1 cellular context compared by ENCODE assay signal in the genomic region with DNA sequence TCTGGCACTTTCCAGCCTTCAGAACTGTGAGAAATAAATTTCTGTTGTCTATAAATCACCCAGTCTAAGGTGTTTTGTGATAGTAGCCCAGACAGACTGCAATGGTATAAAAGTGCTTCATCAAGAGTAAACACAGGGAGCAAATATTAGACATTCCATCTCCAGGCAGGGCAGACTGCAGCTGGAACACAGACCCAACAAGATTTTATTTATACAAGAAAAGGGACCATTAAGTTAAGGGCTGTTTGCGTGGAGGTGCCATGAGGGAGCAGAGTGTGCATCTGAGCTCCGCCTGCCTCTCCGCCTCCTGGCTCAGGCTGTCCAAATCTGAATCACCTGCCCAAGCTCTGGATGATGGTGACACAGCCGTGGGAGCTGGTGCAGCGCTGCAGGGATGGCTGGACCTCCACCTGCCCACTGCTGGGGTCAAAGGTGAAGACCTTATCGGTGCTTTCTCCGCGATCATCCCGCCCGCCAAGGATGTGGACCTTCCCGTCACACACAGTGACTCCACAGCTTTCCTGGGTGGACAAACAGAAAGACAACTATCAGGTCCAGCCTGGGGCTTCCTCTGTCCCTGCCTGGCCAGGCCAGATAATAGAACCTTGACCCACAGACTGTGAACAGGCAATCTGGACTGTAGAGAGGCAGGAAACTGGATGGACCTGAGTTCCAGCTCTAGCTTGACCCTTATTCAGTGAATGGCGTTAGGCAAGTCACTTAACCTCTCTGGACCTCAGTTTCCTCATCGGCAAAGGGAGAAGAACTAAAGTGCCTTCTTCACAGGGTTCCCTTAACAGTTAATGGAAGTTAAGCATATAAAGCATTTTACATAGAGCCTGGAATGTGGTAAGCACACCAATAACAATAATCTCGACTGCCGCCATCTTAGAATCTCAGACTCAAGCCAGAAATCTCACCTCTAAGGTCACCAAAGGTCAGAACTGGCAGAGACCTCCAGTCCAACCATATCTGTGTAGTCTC.
TF ChIP-seq lines count a peak whose summit lies in the region.

No MANE protein-coding gene starts in this region.

TF ChIP-seq in HepG2, 621 proteins besides CTCF, POLR2A, EP300 and RAD21 (continued from another document and continues in another):
- TF ChIP-seq, protein P1, sequence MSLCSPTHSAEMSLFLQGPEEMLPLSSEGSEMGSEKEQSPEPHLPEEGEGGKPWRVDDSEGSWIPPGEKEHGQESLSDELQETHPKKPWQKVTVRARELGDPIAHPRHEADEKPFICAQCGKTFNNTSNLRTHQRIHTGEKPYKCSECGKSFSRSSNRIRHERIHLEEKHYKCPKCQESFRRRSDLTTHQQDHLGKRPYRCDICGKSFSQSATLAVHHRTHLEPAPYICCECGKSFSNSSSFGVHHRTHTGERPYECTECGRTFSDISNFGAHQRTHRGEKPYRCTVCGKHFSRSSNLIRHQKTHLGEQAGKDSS (CRISPR knock-in tag; IDR thresholded peaks at IDR 0.05; ENCODE audit: borderline replicate concordance, low read depth) = no peak; the same call in 1 of the 2 replicates
- TF ChIP-seq, protein P2, sequence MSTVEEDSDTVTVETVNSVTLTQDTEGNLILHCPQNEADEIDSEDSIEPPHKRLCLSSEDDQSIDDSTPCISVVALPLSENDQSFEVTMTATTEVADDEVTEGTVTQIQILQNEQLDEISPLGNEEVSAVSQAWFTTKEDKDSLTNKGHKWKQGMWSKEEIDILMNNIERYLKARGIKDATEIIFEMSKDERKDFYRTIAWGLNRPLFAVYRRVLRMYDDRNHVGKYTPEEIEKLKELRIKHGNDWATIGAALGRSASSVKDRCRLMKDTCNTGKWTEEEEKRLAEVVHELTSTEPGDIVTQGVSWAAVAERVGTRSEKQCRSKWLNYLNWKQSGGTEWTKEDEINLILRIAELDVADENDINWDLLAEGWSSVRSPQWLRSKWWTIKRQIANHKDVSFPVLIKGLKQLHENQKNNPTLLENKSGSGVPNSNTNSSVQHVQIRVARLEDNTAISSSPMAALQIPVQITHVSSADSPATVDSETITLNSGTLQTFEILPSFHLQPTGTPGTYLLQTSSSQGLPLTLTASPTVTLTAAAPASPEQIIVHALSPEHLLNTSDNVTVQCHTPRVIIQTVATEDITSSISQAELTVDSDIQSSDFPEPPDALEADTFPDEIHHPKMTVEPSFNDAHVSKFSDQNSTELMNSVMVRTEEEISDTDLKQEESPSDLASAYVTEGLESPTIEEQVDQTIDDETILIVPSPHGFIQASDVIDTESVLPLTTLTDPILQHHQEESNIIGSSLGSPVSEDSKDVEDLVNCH (CRISPR knock-in tag; IDR thresholded peaks at IDR 0.05) = no peak
- TF ChIP-seq, protein P3, sequence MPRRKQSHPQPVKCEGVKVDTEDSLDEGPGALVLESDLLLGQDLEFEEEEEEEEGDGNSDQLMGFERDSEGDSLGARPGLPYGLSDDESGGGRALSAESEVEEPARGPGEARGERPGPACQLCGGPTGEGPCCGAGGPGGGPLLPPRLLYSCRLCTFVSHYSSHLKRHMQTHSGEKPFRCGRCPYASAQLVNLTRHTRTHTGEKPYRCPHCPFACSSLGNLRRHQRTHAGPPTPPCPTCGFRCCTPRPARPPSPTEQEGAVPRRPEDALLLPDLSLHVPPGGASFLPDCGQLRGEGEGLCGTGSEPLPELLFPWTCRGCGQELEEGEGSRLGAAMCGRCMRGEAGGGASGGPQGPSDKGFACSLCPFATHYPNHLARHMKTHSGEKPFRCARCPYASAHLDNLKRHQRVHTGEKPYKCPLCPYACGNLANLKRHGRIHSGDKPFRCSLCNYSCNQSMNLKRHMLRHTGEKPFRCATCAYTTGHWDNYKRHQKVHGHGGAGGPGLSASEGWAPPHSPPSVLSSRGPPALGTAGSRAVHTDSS (CRISPR knock-in tag; conservative IDR thresholded peaks at IDR 0.05) = no peak
- TF ChIP-seq CHD4 (IDR thresholded peaks at IDR 0.05; ENCODE audit: borderline replicate concordance, low read length) = no peak
- TF ChIP-seq U2AF2 (IDR thresholded peaks at IDR 0.05; ENCODE audit: low read depth, low read length) = no peak
- TF ChIP-seq, protein P4, sequence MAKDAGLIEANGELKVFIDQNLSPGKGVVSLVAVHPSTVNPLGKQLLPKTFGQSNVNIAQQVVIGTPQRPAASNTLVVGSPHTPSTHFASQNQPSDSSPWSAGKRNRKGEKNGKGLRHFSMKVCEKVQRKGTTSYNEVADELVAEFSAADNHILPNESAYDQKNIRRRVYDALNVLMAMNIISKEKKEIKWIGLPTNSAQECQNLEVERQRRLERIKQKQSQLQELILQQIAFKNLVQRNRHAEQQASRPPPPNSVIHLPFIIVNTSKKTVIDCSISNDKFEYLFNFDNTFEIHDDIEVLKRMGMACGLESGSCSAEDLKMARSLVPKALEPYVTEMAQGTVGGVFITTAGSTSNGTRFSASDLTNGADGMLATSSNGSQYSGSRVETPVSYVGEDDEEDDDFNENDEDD (CRISPR knock-in tag; IDR thresholded peaks at IDR 0.05; ENCODE audit: borderline replicate concordance) = no peak
- no peak for TF ChIP-seq SNAI1 (CRISPR knock-in tag; IDR thresholded peaks at IDR 0.05; ENCODE audit: borderline replicate concordance)
- TF ChIP-seq, protein P5, sequence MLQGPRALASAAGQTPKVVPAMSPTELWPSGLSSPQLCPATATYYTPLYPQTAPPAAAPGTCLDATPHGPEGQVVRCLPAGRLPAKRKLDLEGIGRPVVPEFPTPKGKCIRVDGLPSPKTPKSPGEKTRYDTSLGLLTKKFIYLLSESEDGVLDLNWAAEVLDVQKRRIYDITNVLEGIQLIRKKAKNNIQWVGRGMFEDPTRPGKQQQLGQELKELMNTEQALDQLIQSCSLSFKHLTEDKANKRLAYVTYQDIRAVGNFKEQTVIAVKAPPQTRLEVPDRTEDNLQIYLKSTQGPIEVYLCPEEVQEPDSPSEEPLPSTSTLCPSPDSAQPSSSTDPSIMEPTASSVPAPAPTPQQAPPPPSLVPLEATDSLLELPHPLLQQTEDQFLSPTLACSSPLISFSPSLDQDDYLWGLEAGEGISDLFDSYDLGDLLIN (CRISPR knock-in tag; IDR thresholded peaks at IDR 0.05; ENCODE audit: borderline replicate concordance) = no peak
- no peak for TF ChIP-seq MED8 (CRISPR knock-in tag; IDR thresholded peaks at IDR 0.05; ENCODE audit: insufficient replicate concordance)
- TF ChIP-seq, protein P6, sequence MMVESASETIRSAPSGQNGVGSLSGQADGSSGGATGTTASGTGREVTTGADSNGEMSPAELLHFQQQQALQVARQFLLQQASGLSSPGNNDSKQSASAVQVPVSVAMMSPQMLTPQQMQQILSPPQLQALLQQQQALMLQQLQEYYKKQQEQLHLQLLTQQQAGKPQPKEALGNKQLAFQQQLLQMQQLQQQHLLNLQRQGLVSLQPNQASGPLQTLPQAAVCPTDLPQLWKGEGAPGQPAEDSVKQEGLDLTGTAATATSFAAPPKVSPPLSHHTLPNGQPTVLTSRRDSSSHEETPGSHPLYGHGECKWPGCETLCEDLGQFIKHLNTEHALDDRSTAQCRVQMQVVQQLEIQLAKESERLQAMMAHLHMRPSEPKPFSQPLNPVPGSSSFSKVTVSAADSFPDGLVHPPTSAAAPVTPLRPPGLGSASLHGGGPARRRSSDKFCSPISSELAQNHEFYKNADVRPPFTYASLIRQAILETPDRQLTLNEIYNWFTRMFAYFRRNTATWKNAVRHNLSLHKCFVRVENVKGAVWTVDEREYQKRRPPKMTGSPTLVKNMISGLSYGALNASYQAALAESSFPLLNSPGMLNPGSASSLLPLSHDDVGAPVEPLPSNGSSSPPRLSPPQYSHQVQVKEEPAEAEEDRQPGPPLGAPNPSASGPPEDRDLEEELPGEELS (CRISPR knock-in tag; IDR thresholded peaks at IDR 0.05) = peak; percentile 65
- TF ChIP-seq, protein P7, sequence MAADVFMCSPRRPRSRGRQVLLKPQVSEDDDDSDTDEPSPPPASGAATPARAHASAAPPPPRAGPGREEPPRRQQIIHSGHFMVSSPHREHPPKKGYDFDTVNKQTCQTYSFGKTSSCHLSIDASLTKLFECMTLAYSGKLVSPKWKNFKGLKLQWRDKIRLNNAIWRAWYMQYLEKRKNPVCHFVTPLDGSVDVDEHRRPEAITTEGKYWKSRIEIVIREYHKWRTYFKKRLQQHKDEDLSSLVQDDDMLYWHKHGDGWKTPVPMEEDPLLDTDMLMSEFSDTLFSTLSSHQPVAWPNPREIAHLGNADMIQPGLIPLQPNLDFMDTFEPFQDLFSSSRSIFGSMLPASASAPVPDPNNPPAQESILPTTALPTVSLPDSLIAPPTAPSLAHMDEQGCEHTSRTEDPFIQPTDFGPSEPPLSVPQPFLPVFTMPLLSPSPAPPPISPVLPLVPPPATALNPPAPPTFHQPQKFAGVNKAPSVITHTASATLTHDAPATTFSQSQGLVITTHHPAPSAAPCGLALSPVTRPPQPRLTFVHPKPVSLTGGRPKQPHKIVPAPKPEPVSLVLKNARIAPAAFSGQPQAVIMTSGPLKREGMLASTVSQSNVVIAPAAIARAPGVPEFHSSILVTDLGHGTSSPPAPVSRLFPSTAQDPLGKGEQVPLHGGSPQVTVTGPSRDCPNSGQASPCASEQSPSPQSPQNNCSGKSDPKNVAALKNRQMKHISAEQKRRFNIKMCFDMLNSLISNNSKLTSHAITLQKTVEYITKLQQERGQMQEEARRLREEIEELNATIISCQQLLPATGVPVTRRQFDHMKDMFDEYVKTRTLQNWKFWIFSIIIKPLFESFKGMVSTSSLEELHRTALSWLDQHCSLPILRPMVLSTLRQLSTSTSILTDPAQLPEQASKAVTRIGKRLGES (CRISPR knock-in tag; IDR thresholded peaks at IDR 0.05; ENCODE audit: borderline replicate concordance) = no peak
- TF ChIP-seq RFX5 (IDR thresholded peaks at IDR 0.05; ENCODE audit: low read depth, low read length) = no peak
- TF ChIP-seq, protein P8, sequence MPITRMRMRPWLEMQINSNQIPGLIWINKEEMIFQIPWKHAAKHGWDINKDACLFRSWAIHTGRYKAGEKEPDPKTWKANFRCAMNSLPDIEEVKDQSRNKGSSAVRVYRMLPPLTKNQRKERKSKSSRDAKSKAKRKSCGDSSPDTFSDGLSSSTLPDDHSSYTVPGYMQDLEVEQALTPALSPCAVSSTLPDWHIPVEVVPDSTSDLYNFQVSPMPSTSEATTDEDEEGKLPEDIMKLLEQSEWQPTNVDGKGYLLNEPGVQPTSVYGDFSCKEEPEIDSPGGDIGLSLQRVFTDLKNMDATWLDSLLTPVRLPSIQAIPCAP (CRISPR knock-in tag; IDR thresholded peaks at IDR 0.05; ENCODE audit: low read depth) = no peak
- TF ChIP-seq ZFP36L1 (CRISPR knock-in tag; IDR thresholded peaks at IDR 0.05) = no peak
- TF ChIP-seq REPIN1 (CRISPR knock-in tag; IDR thresholded peaks at IDR 0.05; ENCODE audit: borderline replicate concordance, low read depth) = 0 out of 2 replicates have a peak, but pooled peaks have one; percentile 40
- no peak for TF ChIP-seq RBM39 (IDR thresholded peaks at IDR 0.05; ENCODE audit: low read depth, low read length, poor library complexity, severe bottlenecking)
- no peak for TF ChIP-seq ZNF660 (CRISPR knock-in tag; IDR thresholded peaks at IDR 0.05; ENCODE audit: borderline replicate concordance, low read depth)
- TF ChIP-seq, protein P9, sequence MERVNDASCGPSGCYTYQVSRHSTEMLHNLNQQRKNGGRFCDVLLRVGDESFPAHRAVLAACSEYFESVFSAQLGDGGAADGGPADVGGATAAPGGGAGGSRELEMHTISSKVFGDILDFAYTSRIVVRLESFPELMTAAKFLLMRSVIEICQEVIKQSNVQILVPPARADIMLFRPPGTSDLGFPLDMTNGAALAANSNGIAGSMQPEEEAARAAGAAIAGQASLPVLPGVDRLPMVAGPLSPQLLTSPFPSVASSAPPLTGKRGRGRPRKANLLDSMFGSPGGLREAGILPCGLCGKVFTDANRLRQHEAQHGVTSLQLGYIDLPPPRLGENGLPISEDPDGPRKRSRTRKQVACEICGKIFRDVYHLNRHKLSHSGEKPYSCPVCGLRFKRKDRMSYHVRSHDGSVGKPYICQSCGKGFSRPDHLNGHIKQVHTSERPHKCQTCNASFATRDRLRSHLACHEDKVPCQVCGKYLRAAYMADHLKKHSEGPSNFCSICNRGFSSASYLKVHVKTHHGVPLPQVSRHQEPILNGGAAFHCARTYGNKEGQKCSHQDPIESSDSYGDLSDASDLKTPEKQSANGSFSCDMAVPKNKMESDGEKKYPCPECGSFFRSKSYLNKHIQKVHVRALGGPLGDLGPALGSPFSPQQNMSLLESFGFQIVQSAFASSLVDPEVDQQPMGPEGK (CRISPR knock-in tag; IDR thresholded peaks at IDR 0.05) = no peak
- TF ChIP-seq, protein P10, sequence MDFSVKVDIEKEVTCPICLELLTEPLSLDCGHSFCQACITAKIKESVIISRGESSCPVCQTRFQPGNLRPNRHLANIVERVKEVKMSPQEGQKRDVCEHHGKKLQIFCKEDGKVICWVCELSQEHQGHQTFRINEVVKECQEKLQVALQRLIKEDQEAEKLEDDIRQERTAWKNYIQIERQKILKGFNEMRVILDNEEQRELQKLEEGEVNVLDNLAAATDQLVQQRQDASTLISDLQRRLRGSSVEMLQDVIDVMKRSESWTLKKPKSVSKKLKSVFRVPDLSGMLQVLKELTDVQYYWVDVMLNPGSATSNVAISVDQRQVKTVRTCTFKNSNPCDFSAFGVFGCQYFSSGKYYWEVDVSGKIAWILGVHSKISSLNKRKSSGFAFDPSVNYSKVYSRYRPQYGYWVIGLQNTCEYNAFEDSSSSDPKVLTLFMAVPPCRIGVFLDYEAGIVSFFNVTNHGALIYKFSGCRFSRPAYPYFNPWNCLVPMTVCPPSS (IDR thresholded peaks at IDR 0.05) = no peak
- TF ChIP-seq ZNF530 (CRISPR knock-in tag; IDR thresholded peaks at IDR 0.05; ENCODE audit: low read depth) = no peak
- TF ChIP-seq, protein P11, sequence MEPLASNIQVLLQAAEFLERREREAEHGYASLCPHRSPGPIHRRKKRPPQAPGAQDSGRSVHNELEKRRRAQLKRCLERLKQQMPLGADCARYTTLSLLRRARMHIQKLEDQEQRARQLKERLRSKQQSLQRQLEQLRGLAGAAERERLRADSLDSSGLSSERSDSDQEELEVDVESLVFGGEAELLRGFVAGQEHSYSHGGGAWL (CRISPR knock-in tag; IDR thresholded peaks at IDR 0.05) = no peak
- peak; percentile 73; the same call in 1 of the 2 replicates for TF ChIP-seq HDAC1 (CRISPR knock-in tag; IDR thresholded peaks at IDR 0.05)
- TF ChIP-seq CBX1 (IDR thresholded peaks at IDR 0.05; ENCODE audit: low read depth) = no peak
- no peak for TF ChIP-seq GLI4 (CRISPR knock-in tag; IDR thresholded peaks at IDR 0.05; ENCODE audit: borderline replicate concordance)
- TF ChIP-seq ZNF781 (CRISPR knock-in tag; IDR thresholded peaks at IDR 0.05; ENCODE audit: borderline replicate concordance, not compliant biosample characterization) = no peak
- no peak for TF ChIP-seq ZNF251 (CRISPR knock-in tag; IDR thresholded peaks at IDR 0.05)
- TF ChIP-seq CHCHD3 (CRISPR knock-in tag; IDR thresholded peaks at IDR 0.05) = no peak
- TF ChIP-seq RORA (CRISPR knock-in tag; IDR thresholded peaks at IDR 0.05) = no peak
- TF ChIP-seq, protein P12, sequence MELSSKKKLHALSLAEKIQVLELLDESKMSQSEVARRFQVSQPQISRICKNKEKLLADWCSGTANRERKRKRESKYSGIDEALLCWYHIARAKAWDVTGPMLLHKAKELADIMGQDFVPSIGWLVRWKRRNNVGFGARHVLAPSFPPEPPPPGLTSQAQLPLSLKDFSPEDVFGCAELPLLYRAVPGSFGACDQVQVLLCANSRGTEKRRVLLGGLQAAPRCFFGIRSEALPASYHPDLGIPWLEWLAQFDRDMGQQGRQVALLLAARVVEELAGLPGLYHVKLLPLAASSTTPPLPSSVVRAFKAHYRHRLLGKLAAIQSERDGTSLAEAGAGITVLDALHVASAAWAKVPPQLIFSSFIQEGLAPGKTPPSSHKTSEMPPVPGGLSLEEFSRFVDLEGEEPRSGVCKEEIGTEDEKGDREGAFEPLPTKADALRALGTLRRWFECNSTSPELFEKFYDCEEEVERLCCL (CRISPR knock-in tag; IDR thresholded peaks at IDR 0.05; ENCODE audit: borderline replicate concordance) = no peak
- no peak for TF ChIP-seq ZNF703 (CRISPR knock-in tag; IDR thresholded peaks at IDR 0.05; ENCODE audit: borderline replicate concordance)
- 0 out of 2 replicates have a peak, but pooled peaks have one; percentile 21 for TF ChIP-seq NAIF1 (CRISPR knock-in tag; IDR thresholded peaks at IDR 0.05; ENCODE audit: borderline replicate concordance)
- TF ChIP-seq MXD4 (CRISPR knock-in tag; IDR thresholded peaks at IDR 0.05) = no peak
- TF ChIP-seq SP140L (CRISPR knock-in tag; IDR thresholded peaks at IDR 0.05; ENCODE audit: borderline replicate concordance) = no peak
- TF ChIP-seq IRF2 (CRISPR knock-in tag; IDR thresholded peaks at IDR 0.05) = no peak
- TF ChIP-seq RNF2 (conservative IDR thresholded peaks at IDR 0.05; ENCODE audit: low read depth) = no peak
